Comparison of ENCODE assay signal across 10 cellular contexts in genomic region chr22:42939451-42939881, GRCh38.
DNase-seq lines count a peak whose midpoint lies in the region; ATAC-seq, FAIRE-seq and TF ChIP-seq lines count a peak whose summit lies in the region.
"Had no signal": no experiment of that assay in that cellular context is flagged by ENCODE, and none has a peak within 500 bp of the region (broad histone marks: within the 10 kb centered on the region; RNA-seq: fewer than 3 reads in every experiment).

No MANE protein-coding gene starts in this region.

- no peak overlapping the region for H3K4me3 Mint-ChIP-seq in stimulated activated naive B cell treated with anti-CD40 and anti-IgM and Interleukin-4, amounts not matched to agents 10 μg/mL and 1 μg/mL and 100 μg/mL, for 72 hours
- no peak overlapping the region for H3K4me3 Mint-ChIP-seq in activated T-cell treated with anti-CD3 and anti-CD28 coated beads, Interleukin-2, amount 50 U/mL, for 4 hours
- H3K4me3 Mint-ChIP-seq: activated CD4-positive, alpha-beta memory T cell treated with anti-CD3 and anti-CD28 coated beads, Interleukin-2, amount 10 ng/mL, durations not matched to agents 7 days and 5 days had no signal

- intact Hi-C loops in pancreas (cut with DNase I) = no loop called here

- TF ChIP-seq CTCF in Peyer's patch (IDR thresholded peaks at IDR 0.05) (no peak), pancreas (IDR thresholded peaks at IDR 0.05) (no peak)

- H3K36me3 ChIP-seq in ACC112 (ENCODE audit: insufficient read depth, low read length) (no peaks in the 10 kb centered on the region), Peyer's patch (no peaks in the 10 kb centered on the region), pancreas (no peaks in the 10 kb centered on the region)

- no peaks in the 10 kb centered on the region for H3K27me3 Mint-ChIP-seq in stimulated activated naive B cell treated with anti-CD40 and anti-IgM and Interleukin-4, amounts not matched to agents 10 μg/mL and 1 μg/mL and 100 μg/mL, for 72 hours
- H3K27me3 Mint-ChIP-seq in activated T-cell treated with anti-CD3 and anti-CD28 coated beads, Interleukin-2, amount 50 U/mL, for 4 hours (ENCODE audit: low read depth) = no peaks in the 10 kb centered on the region
- H3K27me3 Mint-ChIP-seq: activated CD4-positive, alpha-beta memory T cell treated with anti-CD3 and anti-CD28 coated beads, Interleukin-2, amount 10 ng/mL, durations not matched to agents 7 days and 5 days had no signal

- ATAC-seq in pancreas = peak; percentile 8 to 40 (median 20)
- no peak for ATAC-seq in stimulated activated naive B cell treated with anti-CD40 and anti-IgM and Interleukin-4, amounts not matched to agents 10 μg/mL and 1 μg/mL and 100 μg/mL, for 72 hours (replicated peaks)
- no peak for ATAC-seq in GM21390 (IDR thresholded peaks at IDR 0.05; ENCODE audit: unreplicated experiment)
- no peak for ATAC-seq in activated T-cell treated with anti-CD3 and anti-CD28 coated beads, Interleukin-2, amount 50 U/mL, for 4 hours

- no peak overlapping the region for H2AFZ ChIP-seq in ACC112 (ENCODE audit: low read length, unreplicated experiment)

- peaks cover 0 to 9% of the 10 kb centered on the region in 2 donors for H3K36me3 Mint-ChIP-seq in stimulated activated naive B cell treated with anti-CD40 and anti-IgM and Interleukin-4, amounts not matched to agents 10 μg/mL and 1 μg/mL and 100 μg/mL, for 72 hours
- peaks cover 10% of the 10 kb centered on the region for H3K36me3 Mint-ChIP-seq in activated T-cell treated with anti-CD3 and anti-CD28 coated beads, Interleukin-2, amount 50 U/mL, for 4 hours (ENCODE audit: insufficient read depth)

- no peaks in the 10 kb centered on the region for H3K27me3 ChIP-seq in ACC112 (ENCODE audit: insufficient read depth, low read length)
- no peaks in the 10 kb centered on the region for H3K27me3 ChIP-seq in Peyer's patch
- no peaks in the 10 kb centered on the region for H3K27me3 ChIP-seq in pancreas

- peak overlapping the region; percentile 85; the same call in 1 of the 2 replicates for H3K27ac ChIP-seq in ACC112 (ENCODE audit: low read depth, low read length)
- H3K27ac ChIP-seq in Peyer's patch = peak overlapping the region; percentile 21 to 93 (median 68)
- H3K27ac ChIP-seq in pancreas = peak overlapping the region; percentile 66 to 95 (median 85)

- no peak overlapping the region for H3K27ac Mint-ChIP-seq in stimulated activated naive B cell treated with anti-CD40 and anti-IgM and Interleukin-4, amounts not matched to agents 10 μg/mL and 1 μg/mL and 100 μg/mL, for 72 hours
- H3K27ac Mint-ChIP-seq: activated CD4-positive, alpha-beta memory T cell treated with anti-CD3 and anti-CD28 coated beads, Interleukin-2, amount 10 ng/mL, durations not matched to agents 7 days and 5 days had no signal

- 39 to 42% methylated on average over 7 of the region's 7 CpGs for WGBS in pancreas, 2 donors

- H3K9me3 Mint-ChIP-seq in stimulated activated naive B cell treated with anti-CD40 and anti-IgM and Interleukin-4, amounts not matched to agents 10 μg/mL and 1 μg/mL and 100 μg/mL, for 72 hours = peaks cover 0 to 2% of the 10 kb centered on the region in 2 donors
- H3K9me3 Mint-ChIP-seq in activated T-cell treated with anti-CD3 and anti-CD28 coated beads, Interleukin-2, amount 50 U/mL, for 4 hours = no peaks in the 10 kb centered on the region
- H3K9me3 Mint-ChIP-seq: activated CD4-positive, alpha-beta memory T cell treated with anti-CD3 and anti-CD28 coated beads, Interleukin-2, amount 10 ng/mL, durations not matched to agents 7 days and 5 days had no signal

- H3K4me1 Mint-ChIP-seq in stimulated activated naive B cell treated with anti-CD40 and anti-IgM and Interleukin-4, amounts not matched to agents 10 μg/mL and 1 μg/mL and 100 μg/mL, for 72 hours = peaks cover 43 to 72% of the 10 kb centered on the region in 2 donors
- peaks cover 40% of the 10 kb centered on the region for H3K4me1 Mint-ChIP-seq in activated T-cell treated with anti-CD3 and anti-CD28 coated beads, Interleukin-2, amount 50 U/mL, for 4 hours (ENCODE audit: low read depth)

- FAIRE-seq in pancreas (lab: Jason Lieb, UNC) = no peak
- FAIRE-seq: K562 had no signal

- H3K79me2 ChIP-seq in ACC112 (ENCODE audit: control insufficient read depth, insufficient read depth, low read length, unreplicated experiment) = peaks cover 56% of the 10 kb centered on the region

- H3K9me3 ChIP-seq in Peyer's patch = no peaks in the 10 kb centered on the region
- H3K9me3 ChIP-seq in pancreas = no peaks in the 10 kb centered on the region

- no peak for TF ChIP-seq POLR2A in Peyer's patch (IDR thresholded peaks at IDR 0.05)

- DNase-seq in Peyer's patch = peak in 1 of 3 donors; percentile 47
- DNase-seq in fibroblast of gingiva (ENCODE audit: low read depth) = peak; percentile 40
- no peak for DNase-seq in pancreas
- no peak for DNase-seq in hepatic stellate cell (ENCODE audit: low spot score)
- DNase-seq in stimulated activated naive B cell treated with anti-CD40 and anti-IgM and Interleukin-4, amounts not matched to agents 10 μg/mL and 1 μg/mL and 100 μg/mL, for 72 hours = no peak
- no peak for DNase-seq in activated T-cell treated with anti-CD3 and anti-CD28 coated beads, Interleukin-2, amount 50 U/mL, for 4 hours
- DNase-seq: activated CD4-positive, alpha-beta memory T cell treated with anti-CD3 and anti-CD28 coated beads, Interleukin-2, amount 10 ng/mL, durations not matched to agents 7 days and 5 days had no signal

- H3K4me3 ChIP-seq in ACC112 (ENCODE audit: low read depth, low read length) (0 out of 2 replicates have a peak overlapping the region, but pooled peaks have one; percentile 8), Peyer's patch (no peak overlapping the region), pancreas (no peak overlapping the region)
- H3K4me3 ChIP-seq: K562 had no signal

- H3K4me1 ChIP-seq in ACC112 (ENCODE audit: control insufficient read depth, insufficient read depth, low read length, unreplicated experiment) (peaks cover 45% of the 10 kb centered on the region), Peyer's patch (peaks cover 0 to 65% (median 27%) of the 10 kb centered on the region in 4 donors), pancreas (peaks cover 62 to 78% (median 68%) of the 10 kb centered on the region in 3 donors)

Comparison
In these comparisons a context has a peak if more than half of its experiments do, and no peak if none do; other contexts are left out.
1. ATAC-seq: peak in pancreas (4 of 4); none in stimulated activated naive B cell treated with anti-CD40 and anti-IgM and Interleukin-4, amounts not matched to agents 10 μg/mL and 1 μg/mL and 100 μg/mL, for 72 hours (0 of 2), GM21390 (single experiment) and activated T-cell treated with anti-CD3 and anti-CD28 coated beads, Interleukin-2, amount 50 U/mL, for 4 hours (0 of 2).
2. Peak in every context shown above with its lines, with median percentiles within 50 percentile points of each other: H3K27ac ChIP-seq.